28 cellular contexts compared by ENCODE assay signal in the genomic region with DNA sequence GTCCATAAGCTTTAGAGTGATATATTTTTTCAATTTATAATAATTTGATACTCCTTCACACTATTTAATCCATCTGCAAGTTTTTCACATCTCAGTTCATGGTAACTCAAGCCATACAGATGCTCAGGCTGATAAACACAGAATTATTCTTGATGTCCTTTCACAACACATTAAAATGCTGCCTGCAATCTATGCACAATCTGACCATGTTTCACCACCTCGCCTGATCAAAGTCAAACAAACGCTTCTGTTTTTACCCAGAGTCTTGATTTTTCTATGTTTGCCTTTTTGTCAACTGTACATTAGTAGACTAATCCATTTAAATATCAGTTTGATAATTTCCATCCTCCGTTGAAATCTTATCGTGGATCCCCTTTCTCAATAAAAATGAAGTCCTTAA.
"Had no signal": no experiment of that assay in that cellular context is flagged by ENCODE, and none has a peak within 500 bp of the region (broad histone marks: within the 10 kb centered on the region; RNA-seq: fewer than 3 reads in every experiment).

No MANE protein-coding gene starts in this region.

- H3K27ac ChIP-seq: colonic mucosa, coronary artery, dorsolateral prefrontal cortex, epithelial cell of prostate, esophagus muscularis mucosa, esophagus squamous epithelium, foreskin keratinocyte, gastrocnemius medialis, gastroesophageal sphincter, heart left ventricle, heart right ventricle had no signal

- FAIRE-seq: colon, endometrium, endothelial cell of umbilical vein, frontal cortex had no signal

- H3K4me1 ChIP-seq: colonic mucosa, esophagus muscularis mucosa, esophagus squamous epithelium, foreskin keratinocyte, gastrocnemius medialis, gastroesophageal sphincter, heart left ventricle, heart right ventricle had no signal

- H3K4me3 ChIP-seq: colonic mucosa, coronary artery, dorsolateral prefrontal cortex, esophagus muscularis mucosa, esophagus squamous epithelium, gastrocnemius medialis, gastroesophageal sphincter, heart left ventricle, heart right ventricle had no signal

- H3K36me3 ChIP-seq: colonic mucosa, esophagus muscularis mucosa, esophagus squamous epithelium, gastrocnemius medialis, gastroesophageal sphincter, heart left ventricle, heart right ventricle had no signal

- H3K27me3 ChIP-seq: colonic mucosa, dorsolateral prefrontal cortex, esophagus muscularis mucosa, esophagus squamous epithelium, foreskin keratinocyte, gastrocnemius medialis, gastroesophageal sphincter, heart left ventricle, heart right ventricle had no signal

- DNase-seq: colonic mucosa; cortex of kidney; dermis blood vessel endothelial cell; dorsolateral prefrontal cortex; effector CD4-positive, alpha-beta T cell; effector CD8-positive, alpha-beta T cell; effector memory CD4-positive, alpha-beta T cell; effector memory CD8-positive, alpha-beta T cell; endodermal cell; erythroblast; esophagus squamous epithelium; foreskin fibroblast; foreskin keratinocyte; foreskin melanocyte; gastrocnemius medialis; glutamatergic neuron; head of caudate nucleus; heart left ventricle; heart right ventricle had no signal

- H3K9me3 ChIP-seq: colonic mucosa, esophagus muscularis mucosa, esophagus squamous epithelium, gastrocnemius medialis, gastroesophageal sphincter had no signal

- ATAC-seq: effector memory CD8-positive, alpha-beta T cell; esophagus mucosa; foreskin keratinocyte; gastrocnemius medialis; gastroesophageal sphincter; heart left ventricle; heart right ventricle had no signal
